In genomic region chrX:47458528-47458927, GRCh38 we compare ENCODE assay signal across 19 cellular contexts. TPM values are rescaled to one million over a fixed set of nuclear protein-coding genes. Genes with fewer than 3 reads are reported as not detected.
DNase-seq lines count a peak whose midpoint lies in the region; ATAC-seq, FAIRE-seq and TF ChIP-seq lines count a peak whose summit lies in the region.
"Had no signal": no experiment of that assay in that cellular context is flagged by ENCODE, and none has a peak within 500 bp of the region (broad histone marks: within the 10 kb centered on the region; RNA-seq: fewer than 3 reads in every experiment).

No MANE protein-coding gene starts in this region.

- no peak overlapping the region for H3K4me3 Mint-ChIP-seq in CD8-positive, alpha-beta T cell
- H3K4me3 Mint-ChIP-seq in activated naive CD8-positive, alpha-beta T cell treated with anti-CD3 and anti-CD28 coated beads, Interleukin-2, amount 10 ng/mL, durations not matched to agents 7 days and 5 days, result no peak overlapping the region
- H3K4me3 Mint-ChIP-seq: H9 had no signal

- DNase-seq in CD8-positive, alpha-beta T cell, result peak in 4 of 7 experiments; percentile 14 to 53 (median 44)
- DNase-seq in GM18507 (ENCODE audit: extremely low spot score, insufficient read length, low read depth), result no peak
- peak; percentile 39 for DNase-seq in activated naive CD8-positive, alpha-beta T cell treated with anti-CD3 and anti-CD28 coated beads, Interleukin-2, amount 10 ng/mL, durations not matched to agents 7 days and 5 days
- DNase-seq in small intestine, result peak; percentile 1
- DNase-seq in NCI-H446 (lab: John Stamatoyannopoulos, UW), result no peak
- no peak for DNase-seq in NCI-H1105 treated with DMSO at 0.1 percent for 48 hours (lab: John Stamatoyannopoulos, UW)
- DNase-seq: DMS79, H9, NCI-H1417, NCI-H187, NCI-H345, NCI-H526 had no signal

- peaks cover 5% of the 10 kb centered on the region for H3K36me3 ChIP-seq in CD8-positive, alpha-beta T cell (ENCODE audit: insufficient read depth, low read length)
- H3K36me3 ChIP-seq in small intestine (ENCODE audit: control insufficient read depth in 2 of 2, insufficient read depth in 2 of 2, low read length in 2 of 2), result peaks cover 0 to 3% of the 10 kb centered on the region in 2 donors

- intact Hi-C loops in CD8-positive, alpha-beta T cell (cut with DNase I, micrococcal nuclease), result loop anchor here in 1 of 2 experiments (1.0 kb wide), 1 partner anchor 24 kb away; no protein-coding TSS in a partner anchor

- POLR2A ChIA-PET in CD8-positive, alpha-beta T cell (lab: Charles Lee), result interaction anchor here (0.6 kb wide), 1 partner anchor 57 kb away, joined by 4 read pairs; no protein-coding TSS in a partner anchor
- POLR2A ChIA-PET in activated naive CD8-positive, alpha-beta T cell treated with anti-CD3 and anti-CD28 coated beads, Interleukin-2, amount 10 ng/mL, durations not matched to agents 7 days and 5 days (lab: Charles Lee), result no interaction called here

- H3K27me3 Mint-ChIP-seq in CD8-positive, alpha-beta T cell (ENCODE audit: low read depth), result no peaks in the 10 kb centered on the region
- no peaks in the 10 kb centered on the region for H3K27me3 Mint-ChIP-seq in activated naive CD8-positive, alpha-beta T cell treated with anti-CD3 and anti-CD28 coated beads, Interleukin-2, amount 10 ng/mL, durations not matched to agents 7 days and 5 days

- peaks cover 6% of the 10 kb centered on the region for H3K4me1 ChIP-seq in CD8-positive, alpha-beta T cell (ENCODE audit: insufficient read depth, low read length)
- H3K4me1 ChIP-seq in small intestine (ENCODE audit: control insufficient read depth in 2 of 2, insufficient read depth in 1 of 2, low read depth in 1 of 2, low read length in 1 of 2), result no peaks in the 10 kb centered on the region
- H3K4me1 ChIP-seq: BLaER1 treated with 17β-estradiol and CSF1 and Interleukin-3, amounts not matched to agents 10 nM and 100 nM; SJSA1 had no signal

- no peak overlapping the region for H3K4me3 ChIP-seq in CD8-positive, alpha-beta T cell (ENCODE audit: low read depth, low read length)
- H3K4me3 ChIP-seq in small intestine (ENCODE audit: low read depth in 1 of 2, low read length in 2 of 2), result no peak overlapping the region
- H3K4me3 ChIP-seq: BLaER1 treated with 17β-estradiol and CSF1 and Interleukin-3, amounts not matched to agents 10 nM and 100 nM; K562; SJSA1 had no signal

- peaks cover 48% of the 10 kb centered on the region for H3K36me3 Mint-ChIP-seq in CD8-positive, alpha-beta T cell
- peaks cover 61% of the 10 kb centered on the region for H3K36me3 Mint-ChIP-seq in activated naive CD8-positive, alpha-beta T cell treated with anti-CD3 and anti-CD28 coated beads, Interleukin-2, amount 10 ng/mL, durations not matched to agents 7 days and 5 days

- FAIRE-seq in GM18507 (lab: Jason Lieb, UNC) (peak; percentile 39), small intestine (lab: Jason Lieb, UNC) (no peak)
- FAIRE-seq: D721Med, GM12892, K562 had no signal

- no peaks in the 10 kb centered on the region for H3K9me3 ChIP-seq in CD8-positive, alpha-beta T cell (ENCODE audit: low read length)
- no peaks in the 10 kb centered on the region for H3K9me3 ChIP-seq in small intestine (ENCODE audit: control insufficient read depth, low read depth)
- H3K9me3 ChIP-seq: SJSA1 had no signal

- H3K4me1 Mint-ChIP-seq in CD8-positive, alpha-beta T cell (ENCODE audit: low read depth), result peaks cover 15% of the 10 kb centered on the region
- H3K4me1 Mint-ChIP-seq in activated naive CD8-positive, alpha-beta T cell treated with anti-CD3 and anti-CD28 coated beads, Interleukin-2, amount 10 ng/mL, durations not matched to agents 7 days and 5 days, result peaks cover 5% of the 10 kb centered on the region

- peak overlapping the region; percentile 27 for H3K27ac ChIP-seq in CD8-positive, alpha-beta T cell (ENCODE audit: low read depth, low read length)
- no peak overlapping the region for H3K27ac ChIP-seq in small intestine (ENCODE audit: low read depth in 1 of 2, low read length in 1 of 2)
- H3K27ac ChIP-seq: BLaER1 treated with 17β-estradiol and CSF1 and Interleukin-3, amounts not matched to agents 10 nM and 100 nM; SJSA1 had no signal

- no peaks in the 10 kb centered on the region for H3K27me3 ChIP-seq in CD8-positive, alpha-beta T cell (ENCODE audit: insufficient read depth, low read length)
- H3K27me3 ChIP-seq in small intestine (ENCODE audit: control insufficient read depth in 2 of 2, insufficient read depth in 2 of 2, low read length in 2 of 2), result no peaks in the 10 kb centered on the region
- H3K27me3 ChIP-seq: SJSA1 had no signal

- H3K9me3 Mint-ChIP-seq in CD8-positive, alpha-beta T cell, result no peaks in the 10 kb centered on the region
- peaks cover 5% of the 10 kb centered on the region for H3K9me3 Mint-ChIP-seq in activated naive CD8-positive, alpha-beta T cell treated with anti-CD3 and anti-CD28 coated beads, Interleukin-2, amount 10 ng/mL, durations not matched to agents 7 days and 5 days

- TF ChIP-seq CTCF in CD8-positive, alpha-beta T cell (IDR thresholded peaks at IDR 0.05), result no peak

- peak; percentile 81 for ATAC-seq in CD8-positive, alpha-beta T cell
- peak; percentile 33 for ATAC-seq in activated naive CD8-positive, alpha-beta T cell treated with anti-CD3 and anti-CD28 coated beads, Interleukin-2, amount 10 ng/mL, durations not matched to agents 7 days and 5 days (ENCODE audit: low read depth)
- ATAC-seq in GM18870 (IDR thresholded peaks at IDR 0.05; ENCODE audit: unreplicated experiment), result no peak
- ATAC-seq: K562, Panc1 had no signal

- WGBS in small intestine, 3 donors, result 81 to 90% (median 89%) methylated on average over 6 of the region's 6 CpGs

- peak overlapping the region; percentile 88 for H3K27ac Mint-ChIP-seq in CD8-positive, alpha-beta T cell
- no peak overlapping the region for H3K27ac Mint-ChIP-seq in activated naive CD8-positive, alpha-beta T cell treated with anti-CD3 and anti-CD28 coated beads, Interleukin-2, amount 10 ng/mL, durations not matched to agents 7 days and 5 days
- H3K27ac Mint-ChIP-seq: H9 had no signal

- CTCF ChIA-PET in CD8-positive, alpha-beta T cell (lab: Charles Lee), result no interaction called here

RNA-seq across cellular contexts. Expression of gene ZNF41, which starts 24.5 kb away (rescaled TPM):
- 1 to 10 TPM; 2.9 to 4.9 TPM for total RNA-seq in CD8-positive, alpha-beta T cell
- 10 to 100 TPM; 11.2 to 13.5 TPM for total RNA-seq in activated naive CD8-positive, alpha-beta T cell treated with anti-CD3 and anti-CD28 coated beads, Interleukin-2, amount 10 ng/mL, durations not matched to agents 7 days and 5 days
- 1 to 10 TPM; 2.9 to 3.3 (median 3.0) TPM for polyA plus RNA-seq in small intestine

Comparison
In these comparisons a context has a peak if more than half of its experiments do, and no peak if none do; other contexts are left out.
1. DNase-seq: peak in CD8-positive, alpha-beta T cell (4 of 7), activated naive CD8-positive, alpha-beta T cell treated with anti-CD3 and anti-CD28 coated beads, Interleukin-2, amount 10 ng/mL, durations not matched to agents 7 days and 5 days (single experiment) and small intestine (single experiment); none in GM18507 (single experiment), NCI-H446 (0 of 2) and NCI-H1105 treated with DMSO at 0.1 percent for 48 hours (single experiment).